ENCODE assay signal across 8 cellular contexts in genomic region chr9:69121155-69122085, GRCh38. TPM values are rescaled to one million over a fixed set of nuclear protein-coding genes. Genes with fewer than 3 reads are reported as not detected.
DNase-seq lines count a peak whose midpoint lies in the region; ATAC-seq lines count a peak whose summit lies in the region.

No MANE protein-coding gene starts in this region.

- no peaks in the 10 kb centered on the region for H3K9me3 ChIP-seq in T-helper 17 cell (ENCODE audit: control insufficient read depth, low read length, poor library complexity, severe bottlenecking)

- H3K4me3 Mint-ChIP-seq in T-helper 17 cell, result peak overlapping the region; percentile 97

- DNase-seq in GM03348 (ENCODE audit: low spot score), result peak; percentile 60
- DNase-seq in Jurkat, Clone E6-1 (ENCODE audit: low read depth, low spot score), result peak; percentile 11
- DNase-seq in T-helper 17 cell, result peak in 2 of 3 donors; percentile 8 to 23
- peak; percentile 5 for DNase-seq in cerebellar cortex (ENCODE audit: low spot score)
- DNase-seq in left colon, result peak; percentile 76 to 79
- DNase-seq in stimulated activated CD4-positive, alpha-beta T cell treated with anti-CD3 and anti-CD28 coated beads, Interleukin-2, amount 100 ng/mL, for 24 hours, result peak; percentile 22 to 41
- no peak for DNase-seq in DMS114 treated with DMSO at 0.1 percent for 48 hours (lab: John Stamatoyannopoulos, UW; ENCODE audit: unreplicated experiment)

- H3K27ac Mint-ChIP-seq in T-helper 17 cell, result peak overlapping the region; percentile 87

- peak overlapping the region; percentile 50 for H3K4me3 ChIP-seq in Jurkat, Clone E6-1 (ENCODE audit: low read length)

- intact Hi-C loops in left colon (cut with DNase I, micrococcal nuclease), result no loop called here

- no peaks in the 10 kb centered on the region for H3K27me3 Mint-ChIP-seq in T-helper 17 cell

- ATAC-seq in GM21619 (IDR thresholded peaks at IDR 0.05; ENCODE audit: unreplicated experiment) (peak; percentile 68), T-helper 17 cell (peak; percentile 70), left colon (peak; percentile 55)

- H3K4me1 Mint-ChIP-seq in T-helper 17 cell, result peaks cover 10% of the 10 kb centered on the region

- no peaks in the 10 kb centered on the region for H3K36me3 Mint-ChIP-seq in T-helper 17 cell (ENCODE audit: low read depth)

RNA-seq across cellular contexts. Expression of gene TJP2, which starts 52.7 kb away (rescaled TPM):
- 26.2 TPM for polyA plus RNA-seq in Jurkat, Clone E6-1 (2012; ENCODE audit: insufficient read depth, insufficient read length)
- total RNA-seq in T-helper 17 cell (10 to 100 TPM; 21.1 to 30.2 TPM), left colon (100 to 1,000 TPM; 129 to 131 TPM)

Comparison
In these comparisons a context has a peak if more than half of its experiments do, and no peak if none do; other contexts are left out.
1. RNA of gene TJP2, which starts 52.7 kb away (total RNA-seq): 129 to 131 TPM in left colon; 21.1 to 30.2 TPM in T-helper 17 cell; every median in the first group is over 4 times any median in the second.
2. Peak in every context shown above with its lines, with median percentiles within 50 percentile points of each other: ATAC-seq.